Comparison of ENCODE assay signal across 8 cellular contexts in genomic region chr6:122789078-122789861, GRCh38. TPM values are rescaled to one million over a fixed set of nuclear protein-coding genes. Genes with fewer than 3 reads are reported as not detected.
DNase-seq lines count a peak whose midpoint lies in the region; ATAC-seq lines count a peak whose summit lies in the region.

Gene SMPDL3A (plus strand): TSS chr6:122789258. CDS start chr6:122789347, 89 bp downstream.

- DNase-seq in EH (ENCODE audit: low read depth) (peak; percentile 86), NCI-H82 treated with DMSO at 0.1 percent for 48 hours (lab: John Stamatoyannopoulos, UW; ENCODE audit: unreplicated experiment) (peak; percentile 54), adipocyte (ENCODE audit: low read depth) (peak; percentile 86), cardiac septum (ENCODE audit: low spot score) (peak; percentile 91), occipital lobe (lab: John Stamatoyannopoulos, UW) (peak; percentile 90)
- no peak for DNase-seq in central memory CD4-positive, alpha-beta T cell

- intact Hi-C loops in cardiac septum (cut with DNase I), result no loop called here

- peak within 1 kb of the TSS; percentile 97 for H3K9ac ChIP-seq in adipocyte (ENCODE audit: low read length)

- peak within 1 kb of the TSS; percentile 97 for H3K4me3 ChIP-seq in adipocyte (ENCODE audit: low read length)

- ATAC-seq in GM21367 (IDR thresholded peaks at IDR 0.05; ENCODE audit: unreplicated experiment) (peak; percentile 74), HG03575 (IDR thresholded peaks at IDR 0.05; ENCODE audit: extremely low read depth, insufficient number of reproducible peaks, low FRiP score, unreplicated experiment) (peak; percentile 21)

- H3K9me3 ChIP-seq in adipocyte (ENCODE audit: control insufficient read depth, low read length), result no peaks in the 10 kb centered on the region

- H3K4me1 ChIP-seq in adipocyte (ENCODE audit: control insufficient read depth, insufficient read depth, low read length), result peaks cover 43% of the 10 kb centered on the region

- H3K36me3 ChIP-seq in adipocyte (ENCODE audit: control insufficient read depth, insufficient read depth, low read length, severe bottlenecking), result no peaks in the 10 kb centered on the region

- H3K27me3 ChIP-seq in adipocyte (replicated peaks; ENCODE audit: control insufficient read depth, insufficient read depth, low read length), result no peaks in the 10 kb centered on the region

RNA-seq across cellular contexts. Expression of gene SMPDL3A, which starts in this region (rescaled TPM):
- 2.6 TPM for total RNA-seq in cardiac septum
- 20.4 TPM for total RNA-seq in occipital lobe
